1 cellular context compared by ENCODE assay signal in the genomic region with DNA sequence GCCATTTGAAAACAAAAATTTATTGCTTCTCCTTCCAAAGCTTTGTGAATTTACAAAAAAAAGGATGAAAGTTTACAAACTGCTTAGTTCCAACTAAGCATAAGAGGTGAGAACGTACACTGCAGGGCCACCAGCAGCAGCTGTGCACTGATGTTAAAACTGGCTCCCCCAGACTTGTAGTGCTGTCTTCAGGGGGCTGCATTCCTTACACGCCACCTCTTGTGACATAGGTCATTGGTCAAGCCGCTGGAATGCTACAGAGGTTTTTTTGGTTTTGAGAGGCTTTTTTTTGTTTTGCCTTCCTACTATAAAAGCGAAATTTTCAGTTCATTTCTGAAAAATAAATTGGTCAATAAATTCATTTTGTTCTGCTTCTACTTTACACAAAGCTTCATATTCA.
TF ChIP-seq lines count a peak whose summit lies in the region.

No MANE protein-coding gene starts in this region.

TF ChIP-seq in HEK293, 187 proteins besides CTCF, POLR2A, EP300 and RAD21 (continued from another document):
- TF ChIP-seq, protein P1, sequence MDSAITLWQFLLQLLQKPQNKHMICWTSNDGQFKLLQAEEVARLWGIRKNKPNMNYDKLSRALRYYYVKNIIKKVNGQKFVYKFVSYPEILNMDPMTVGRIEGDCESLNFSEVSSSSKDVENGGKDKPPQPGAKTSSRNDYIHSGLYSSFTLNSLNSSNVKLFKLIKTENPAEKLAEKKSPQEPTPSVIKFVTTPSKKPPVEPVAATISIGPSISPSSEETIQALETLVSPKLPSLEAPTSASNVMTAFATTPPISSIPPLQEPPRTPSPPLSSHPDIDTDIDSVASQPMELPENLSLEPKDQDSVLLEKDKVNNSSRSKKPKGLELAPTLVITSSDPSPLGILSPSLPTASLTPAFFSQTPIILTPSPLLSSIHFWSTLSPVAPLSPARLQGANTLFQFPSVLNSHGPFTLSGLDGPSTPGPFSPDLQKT (IDR thresholded peaks at IDR 0.05; ENCODE audit: borderline replicate concordance, low read depth, low read length): no peak
- TF ChIP-seq ZNF398 (tag by site-specific recombination; IDR thresholded peaks at IDR 0.05) (no peak), ZNF785 (tag by site-specific recombination; IDR thresholded peaks at IDR 0.05) (no peak), ZNF23 (tag by site-specific recombination; IDR thresholded peaks at IDR 0.05; ENCODE audit: borderline replicate concordance) (no peak), ZBTB26 (tag by site-specific recombination; optimal IDR thresholded peaks at IDR 0.05) (no peak)
